Comparison of ENCODE assay signal across 8 cellular contexts in the genomic region with DNA sequence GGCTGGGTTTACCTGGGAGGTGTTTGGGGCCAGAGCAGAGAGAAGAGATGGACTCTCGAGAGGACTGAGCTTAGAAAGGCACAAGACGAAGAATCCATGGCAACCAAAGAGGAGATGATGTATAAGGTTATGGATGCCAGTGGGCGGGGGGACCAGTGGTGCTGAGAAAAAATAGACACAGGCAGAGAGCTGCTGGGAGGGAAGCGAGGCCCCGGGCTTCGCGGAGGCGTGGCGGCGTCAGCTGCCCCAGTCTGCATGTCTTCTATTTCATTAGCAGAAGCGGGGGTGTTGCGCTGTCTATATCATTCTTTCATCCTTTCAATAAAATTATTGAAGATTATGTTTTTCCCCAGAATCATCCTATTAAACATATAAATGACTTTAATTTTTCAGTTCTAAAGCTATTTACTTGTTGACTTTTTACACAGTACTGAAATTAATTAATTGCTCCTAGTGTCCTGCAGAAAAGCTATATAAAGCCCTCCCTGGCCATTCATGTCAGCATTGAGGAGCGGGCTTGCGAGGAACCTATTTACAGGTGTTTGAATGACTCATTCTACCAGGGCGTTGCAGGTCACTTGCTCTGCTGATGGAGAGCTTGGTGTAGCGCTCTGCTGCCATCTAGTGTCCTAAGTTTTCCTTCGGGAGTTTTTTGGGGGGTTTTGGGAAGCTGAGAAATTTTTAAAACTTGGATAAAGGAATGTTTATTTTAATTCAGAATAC. TPM values are rescaled to one million over a fixed set of nuclear protein-coding genes. Genes with fewer than 3 reads are reported as not detected.
DNase-seq lines count a peak whose midpoint lies in the region; ATAC-seq and TF ChIP-seq lines count a peak whose summit lies in the region.

No MANE protein-coding gene starts in this region.

- 61 to 67% (median 62%) methylated on average over 17 of the region's 17 CpGs for WGBS in psoas muscle, 3 donors

- H3K9me3 ChIP-seq in BE2C (no peaks in the 10 kb centered on the region), psoas muscle (no peaks in the 10 kb centered on the region)

- DNase-seq in BE2C, result peak; percentile 68
- DNase-seq in KG1 (lab: John Stamatoyannopoulos, UW), result peak; percentile 3
- peak; percentile 45 for DNase-seq in SHP77 treated with DMSO at 0.1 percent for 48 hours (lab: John Stamatoyannopoulos, UW)
- peak in 1 of 2 donors; percentile 47 for DNase-seq in activated naive CD4-positive, alpha-beta T cell treated with anti-CD3 and anti-CD28 coated beads, Interleukin-2, amount 50 U/mL, for 72 hours (ENCODE audit: low spot score in 2 of 2)
- DNase-seq in head of caudate nucleus, result peak in 41 of 42 donors; percentile 34 to 88 (median 70)
- peak in 1 of 2 donors; percentile 62 for DNase-seq in psoas muscle

- H3K4me1 ChIP-seq in BE2C (no peaks in the 10 kb centered on the region), psoas muscle (peaks cover 25% of the 10 kb centered on the region)

- H3K9me3 Mint-ChIP-seq in activated naive CD4-positive, alpha-beta T cell treated with anti-CD3 and anti-CD28 coated beads, Interleukin-2, amount 50 U/mL, for 72 hours, result no peaks in the 10 kb centered on the region

- peak overlapping the region in 1 of 2 donors; percentile 23 for H3K27ac Mint-ChIP-seq in activated naive CD4-positive, alpha-beta T cell treated with anti-CD3 and anti-CD28 coated beads, Interleukin-2, amount 50 U/mL, for 72 hours

- no peaks in the 10 kb centered on the region for H3K36me3 ChIP-seq in BE2C
- peaks cover 4 to 17% of the 10 kb centered on the region in 2 donors for H3K36me3 ChIP-seq in psoas muscle (ENCODE audit: insufficient read depth in 1 of 2, low read depth in 1 of 2)

- H3K36me3 Mint-ChIP-seq in activated naive CD4-positive, alpha-beta T cell treated with anti-CD3 and anti-CD28 coated beads, Interleukin-2, amount 50 U/mL, for 72 hours, result no peaks in the 10 kb centered on the region

- peak; percentile 75 for ATAC-seq in GM18907 (IDR thresholded peaks at IDR 0.05; ENCODE audit: unreplicated experiment)
- ATAC-seq in activated naive CD4-positive, alpha-beta T cell treated with anti-CD3 and anti-CD28 coated beads, Interleukin-2, amount 50 U/mL, for 72 hours, result peak; percentile 79 to 88
- ATAC-seq in psoas muscle, result peak; percentile 86 to 93 (median 90)
- ATAC-seq in HG03439 (IDR thresholded peaks at IDR 0.05; ENCODE audit: unreplicated experiment), result no peak

- peak overlapping the region; percentile 50 for H3K27ac ChIP-seq in psoas muscle

- intact Hi-C loops in head of caudate nucleus (cut with DNase I), result loop anchor here (5.0 kb wide), 2 partner anchors 61 to 146 kb away; partner anchors contain the start of gene LMTK2
- intact Hi-C loops in psoas muscle (cut with DNase I), result loop anchor here (1.0 to 5.0 kb wide), 5 partner anchors 36 to 148 kb away; partner anchors contain the start of gene LMTK2 (in 1 of the 2)

- no peaks in the 10 kb centered on the region for H3K27me3 ChIP-seq in BE2C
- H3K27me3 ChIP-seq in psoas muscle (ENCODE audit: insufficient read depth in 3 of 3, low read length in 2 of 3), result no peaks in the 10 kb centered on the region

- H3K4me3 ChIP-seq in BE2C (ENCODE audit: low read depth, low read length) (no peak overlapping the region), psoas muscle (no peak overlapping the region)

- TF ChIP-seq CTCF in BE2C (IDR thresholded peaks at IDR 0.05; ENCODE audit: low read depth, low read length) (peak; percentile 89), psoas muscle (IDR thresholded peaks at IDR 0.05) (peak; percentile 90)

RNA-seq across cellular contexts. Expression of gene BHLHA15, which starts 42.9 kb away (rescaled TPM):
- 0.85 TPM for polyA plus RNA-seq in BE2C (2012; ENCODE audit: insufficient read depth, insufficient read length, low read depth)
- under 1 TPM in 1 of 2 donors, not detected in 1; 0.66 TPM for total RNA-seq in activated naive CD4-positive, alpha-beta T cell treated with anti-CD3 and anti-CD28 coated beads, Interleukin-2, amount 50 U/mL, for 72 hours
- not detected for total RNA-seq in psoas muscle
- not detected for polyA plus RNA-seq in psoas muscle
